Comparison of ENCODE assay signal across 1 cellular context in the genomic region with DNA sequence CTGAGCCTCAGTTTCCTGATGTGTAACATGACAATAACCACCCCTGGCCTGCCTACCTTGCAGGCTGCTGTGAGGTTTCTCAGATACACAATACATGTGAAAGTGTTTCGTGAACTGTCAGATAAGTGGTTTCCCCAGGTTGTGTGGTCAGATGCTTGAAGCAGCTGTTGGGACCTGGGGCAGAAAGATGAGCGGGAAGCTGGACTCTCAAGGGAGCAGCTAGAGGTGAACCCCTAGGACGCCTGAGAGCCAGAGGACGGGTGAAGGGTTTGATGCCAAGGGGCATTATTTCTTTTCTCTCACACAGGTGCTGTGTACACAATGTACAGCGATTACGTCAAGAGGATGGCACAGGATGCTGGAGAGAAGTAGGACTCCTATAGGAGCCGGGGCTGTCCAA.
TF ChIP-seq lines count a peak whose summit lies in the region.

No MANE protein-coding gene starts in this region.

TF ChIP-seq in HEK293, 187 proteins besides CTCF, POLR2A, EP300 and RAD21 (continued from another document):
- TF ChIP-seq ZNF785 (tag by site-specific recombination; IDR thresholded peaks at IDR 0.05) (no peak), SP3 (tag by site-specific recombination; IDR thresholded peaks at IDR 0.05) (no peak), EGR2 (tag by site-specific recombination; IDR thresholded peaks at IDR 0.05; ENCODE audit: low read depth) (no peak)
